Comparison of ENCODE assay signal across 1 cellular context in genomic region chr10:107477266-107477665, GRCh38.
TF ChIP-seq lines count a peak whose summit lies in the region.

No MANE protein-coding gene starts in this region.

TF ChIP-seq in GM12878, 131 proteins besides CTCF, POLR2A, EP300 and RAD21 (continued from another document):
- TF ChIP-seq RUNX3 (IDR thresholded peaks at IDR 0.05; ENCODE audit: low read length) (peak; percentile 41; the same call in 1 of the 2 replicates), RBBP5 (conservative IDR thresholded peaks at IDR 0.05) (no peak), STAT1 (conservative IDR thresholded peaks at IDR 0.05) (no peak), SIN3A (IDR thresholded peaks at IDR 0.05; ENCODE audit: low read depth, low read length) (no peak), TARDBP (IDR thresholded peaks at IDR 0.05; ENCODE audit: borderline replicate concordance) (no peak), RELA (IDR thresholded peaks at IDR 0.05; ENCODE audit: borderline replicate concordance, partially characterized antibody) (peak; percentile 59), POU2F2 (IDR thresholded peaks at IDR 0.05; ENCODE audit: borderline replicate concordance, low read depth, low read length) (0 out of 3 replicates have a peak, but pooled peaks have one; percentile 22), SRF (IDR thresholded peaks at IDR 0.05; ENCODE audit: low read depth in 2 of 2, low read length in 2 of 2) (no peak), POLR2AphosphoS5 (IDR thresholded peaks at IDR 0.05; ENCODE audit: low read length) (peak; percentile 63), CHD1 (IDR thresholded peaks at IDR 0.05; ENCODE audit: low read depth, low read length) (no peak), JUND (IDR thresholded peaks at IDR 0.05; ENCODE audit: low read depth, low read length) (no peak), ZNF217 (IDR thresholded peaks at IDR 0.05) (no peak), MTA2 (IDR thresholded peaks at IDR 0.05; ENCODE audit: low read depth) (0 out of 2 replicates have a peak, but pooled peaks have one; percentile 33), BRCA1 (IDR thresholded peaks at IDR 0.05; ENCODE audit: low read depth, low read length) (no peak), JUNB (IDR thresholded peaks at IDR 0.05) (peak; percentile 16; the same call in 1 of the 2 replicates), EED (IDR thresholded peaks at IDR 0.05; ENCODE audit: low read depth) (peak; percentile 65), ZBED1 (IDR thresholded peaks at IDR 0.05; ENCODE audit: borderline replicate concordance) (no peak), ZSCAN29 (IDR thresholded peaks at IDR 0.05) (no peak), STAT3 (IDR thresholded peaks at IDR 0.05; ENCODE audit: low read depth, low read length) (no peak), IKZF1 (conservative IDR thresholded peaks at IDR 0.05) (peak; percentile 68)
- TF ChIP-seq, protein P1, sequence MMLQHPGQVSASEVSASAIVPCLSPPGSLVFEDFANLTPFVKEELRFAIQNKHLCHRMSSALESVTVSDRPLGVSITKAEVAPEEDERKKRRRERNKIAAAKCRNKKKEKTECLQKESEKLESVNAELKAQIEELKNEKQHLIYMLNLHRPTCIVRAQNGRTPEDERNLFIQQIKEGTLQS (IDR thresholded peaks at IDR 0.05; ENCODE audit: borderline replicate concordance, extremely low read depth, low read depth, low read length) = no peak
